8 cellular contexts compared by ENCODE assay signal in genomic region chr6:111764238-111765182, GRCh38.
DNase-seq lines count a peak whose midpoint lies in the region; ATAC-seq lines count a peak whose summit lies in the region.

No MANE protein-coding gene starts in this region.

- ATAC-seq in GM19035 (IDR thresholded peaks at IDR 0.05; ENCODE audit: unreplicated experiment), result peak; percentile 86
- peak; percentile 81 for ATAC-seq in HG02885 (IDR thresholded peaks at IDR 0.05; ENCODE audit: poor library complexity, unreplicated experiment)

- DNase-seq in T-helper 9 cell (peak; percentile 45), mucosa of gallbladder (ENCODE audit: low spot score) (no peak), SHP77 treated with DMSO at 0.1 percent for 48 hours (lab: John Stamatoyannopoulos, UW) (no peak), NCI-H446 (lab: John Stamatoyannopoulos, UW) (no peak)
- DNase-seq in effector CD4-positive, alpha-beta T cell, result peak; percentile 47
- DNase-seq in stimulated activated CD4-positive, alpha-beta T cell treated with anti-CD3 and anti-CD28 coated beads, TNF-alpha, amount 100 ng/mL, for 48 hours (ENCODE audit: low read depth in 3 of 3), result peak in 2 of 3 donors; percentile 33 to 48

Comparison
In these comparisons a context has a peak if more than half of its experiments do, and no peak if none do; other contexts are left out.
1. DNase-seq: peak in T-helper 9 cell (single experiment), effector CD4-positive, alpha-beta T cell (single experiment) and stimulated activated CD4-positive, alpha-beta T cell treated with anti-CD3 and anti-CD28 coated beads, TNF-alpha, amount 100 ng/mL, for 48 hours (2 of 3); none in mucosa of gallbladder (single experiment), SHP77 treated with DMSO at 0.1 percent for 48 hours (single experiment) and NCI-H446 (0 of 2).